9 cellular contexts compared by ENCODE assay signal in genomic region chr16:81026429-81026828, GRCh38. TPM values are rescaled to one million over a fixed set of nuclear protein-coding genes. Genes with fewer than 3 reads are reported as not detected.
"Had no signal": no experiment of that assay in that cellular context is flagged by ENCODE, and none has a peak within 500 bp of the region (broad histone marks: within the 10 kb centered on the region; RNA-seq: fewer than 3 reads in every experiment).

No MANE protein-coding gene starts in this region.

- H3K4me3 ChIP-seq: GM23338 had no signal

- FAIRE-seq: H1, H54 had no signal

- ATAC-seq: GM23338 had no signal

- H2AFZ ChIP-seq: GM23338 had no signal

- DNase-seq: H9, HCEC 1CT, KG1 had no signal

- H3K27ac ChIP-seq: HL-60 had no signal

- H3K4me2 ChIP-seq: GM23338 had no signal

RNA-seq across cellular contexts. Expression of gene C16orf46, which starts 50.6 kb away (rescaled TPM):
- total RNA-seq: HT1080 had no signal
- polyA plus RNA-seq: IgD-negative memory B cell had no signal
